In the genomic region with DNA sequence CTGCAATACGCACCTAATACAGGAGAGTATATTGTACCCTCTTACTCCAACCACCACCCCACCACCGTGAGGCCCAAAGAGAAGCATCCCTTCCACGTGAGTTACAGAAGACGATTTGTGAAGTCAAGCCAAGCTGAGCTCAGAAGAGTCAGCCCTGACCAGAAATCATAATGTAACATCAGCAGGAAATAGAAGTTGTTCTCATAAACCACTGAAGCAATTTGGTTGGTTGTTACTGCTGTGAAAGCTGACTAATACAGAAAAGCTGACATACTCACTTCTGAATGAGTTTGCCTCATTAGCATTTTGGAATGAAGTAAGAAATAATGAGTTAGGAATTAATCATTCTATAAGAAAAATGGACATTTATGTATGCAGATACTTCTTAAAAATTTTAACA, we compare ENCODE assay signal across 20 cellular contexts.
DNase-seq lines count a peak whose midpoint lies in the region; ATAC-seq, FAIRE-seq and TF ChIP-seq lines count a peak whose summit lies in the region.
"Had no signal": no experiment of that assay in that cellular context is flagged by ENCODE, and none has a peak within 500 bp of the region (broad histone marks: within the 10 kb centered on the region; RNA-seq: fewer than 3 reads in every experiment).

No MANE protein-coding gene starts in this region.

- CTCF ChIA-PET in MCF 10A (lab: Yijun Ruan, JAX) (interaction anchor here (0.5 kb wide), 1 partner anchor 784 kb away, joined by 3 read pairs; no protein-coding TSS in a partner anchor), HepG2 (lab: Yijun Ruan, JAX; ENCODE audit: low intra/inter-chr PET ratio, low total read pairs) (no interaction called here)

- no peak for TF ChIP-seq RAD21 in HepG2 (CRISPR knock-in tag; IDR thresholded peaks at IDR 0.05)

- H3K36me3 ChIP-seq in breast epithelium: no peaks in the 10 kb centered on the region
- no peaks in the 10 kb centered on the region for H3K36me3 ChIP-seq in HepG2 (replicated peaks in 1 of 2; ENCODE audit: control insufficient read depth in 1 of 2, insufficient read depth in 2 of 2, low read length in 2 of 2)
- H3K36me3 ChIP-seq: BE2C had no signal

- in situ Hi-C loops in astrocyte of the cerebellum (cut with HindIII; ENCODE audit: low sequenced_read_pairs) (no loop called here), HepG2 (cut with HindIII; ENCODE audit: extremely low pct_ligation_motif_present, low pct_unique_long_range_greater_than_20kb) (no loop called here)

- no peak for TF ChIP-seq EP300 in HepG2 (IDR thresholded peaks at IDR 0.05; ENCODE audit: low read depth in 2 of 2, low read length in 2 of 2)
- no peak for TF ChIP-seq EP300 in HepG2 (CRISPR knock-in tag; IDR thresholded peaks at IDR 0.05; ENCODE audit: borderline replicate concordance)

- FAIRE-seq in HepG2 (lab: Jason Lieb, UNC): no peak

- H3K4me3 ChIP-seq in breast epithelium (no peak overlapping the region), astrocyte of the cerebellum (ENCODE audit: low read depth, low read length) (no peak overlapping the region), epithelial cell of proximal tubule (ENCODE audit: low read depth, low read length) (no peak overlapping the region), skeletal muscle cell (ENCODE audit: low read depth, low read length) (no peak overlapping the region), HepG2 (replicated peaks in 1 of 3; ENCODE audit: insufficient read depth in 1 of 3, low read depth in 2 of 3, low read length in 3 of 3) (no peak overlapping the region), lower leg skin (ENCODE audit: low read depth, poor library complexity, severe bottlenecking) (no peak overlapping the region)
- H3K4me3 ChIP-seq: GM23338 had no signal

- no peak overlapping the region for H3K4me3 Mint-ChIP-seq in MCF 10A (ENCODE audit: unreplicated experiment)
- H3K4me3 Mint-ChIP-seq: CD4-positive, alpha-beta memory T cell; GM23338 had no signal

- no peaks in the 10 kb centered on the region for H3K4me1 Mint-ChIP-seq in MCF 10A (ENCODE audit: insufficient read depth, unreplicated experiment)
- H3K4me1 Mint-ChIP-seq: CD4-positive, alpha-beta memory T cell; GM23338 had no signal

- no peak for TF ChIP-seq POLR2A in breast epithelium (IDR thresholded peaks at IDR 0.05)
- no peak for TF ChIP-seq POLR2A in HepG2 (IDR thresholded peaks at IDR 0.05; ENCODE audit: insufficient read depth in 1 of 2, low read depth in 2 of 2, low read length in 2 of 2)
- TF ChIP-seq POLR2A in lower leg skin (IDR thresholded peaks at IDR 0.05): no peak

- BruUV-seq in MCF 10A (replicated peaks; lab: Mats Ljungman, UMichigan) (no TSS peak), HepG2 (replicated peaks; lab: Mats Ljungman, UMichigan) (no TSS peak)

- TF ChIP-seq CTCF in MCF 10A (IDR thresholded peaks at IDR 0.05; ENCODE audit: unreplicated experiment) (no peak), breast epithelium (IDR thresholded peaks at IDR 0.05) (no peak), astrocyte of the cerebellum (IDR thresholded peaks at IDR 0.05; ENCODE audit: low read depth, low read length, missing control alignments) (no peak), epithelial cell of proximal tubule (conservative IDR thresholded peaks at IDR 0.05; ENCODE audit: low read depth, low read length) (no peak), HepG2 (CRISPR knock-in tag; IDR thresholded peaks at IDR 0.05) (no peak), lower leg skin (IDR thresholded peaks at IDR 0.05) (no peak)

- H3K79me2 ChIP-seq in HepG2 (ENCODE audit: insufficient read depth, low read length): no peaks in the 10 kb centered on the region

- H3K4me1 ChIP-seq in breast epithelium: no peaks in the 10 kb centered on the region
- no peaks in the 10 kb centered on the region for H3K4me1 ChIP-seq in HepG2 (ENCODE audit: insufficient read depth, low read length)

- peak; percentile 6 for DNase-seq in MCF 10A (ENCODE audit: unreplicated experiment)
- DNase-seq in breast epithelium (ENCODE audit: low spot score in 2 of 2): no peak
- peak; percentile 36 for DNase-seq in astrocyte of the cerebellum (ENCODE audit: low read depth)
- peak; percentile 42 for DNase-seq in epithelial cell of proximal tubule (ENCODE audit: low read depth)
- DNase-seq in skeletal muscle cell (ENCODE audit: low read depth): peak; percentile 9
- DNase-seq in HepG2 (ENCODE audit: low spot score): no peak
- DNase-seq in lower leg skin (ENCODE audit: low spot score in 2 of 2): no peak
- DNase-seq: BE2C; CD4-positive, alpha-beta memory T cell; NCI-H1092; NCI-H146; NCI-H2081 treated with DMSO at 0.1 percent for 48 hours; NCI-H510A treated with DMSO at 0.1 percent for 48 hours; SHP77 had no signal

- no peak overlapping the region for H3K9ac ChIP-seq in HepG2 (ENCODE audit: insufficient read depth, low read depth, low read length)

- no peaks in the 10 kb centered on the region for H3K27me3 Mint-ChIP-seq in MCF 10A (ENCODE audit: insufficient read depth, unreplicated experiment)
- H3K27me3 Mint-ChIP-seq: CD4-positive, alpha-beta memory T cell had no signal

- H3K27me3 ChIP-seq in breast epithelium (no peaks in the 10 kb centered on the region), HepG2 (ENCODE audit: control insufficient read depth in 1 of 2, insufficient read depth in 2 of 2, low read length in 2 of 2) (no peaks in the 10 kb centered on the region)
- H3K27me3 ChIP-seq: BE2C had no signal

- H3K9me3 ChIP-seq in breast epithelium (no peaks in the 10 kb centered on the region), HepG2 (ENCODE audit: low read length) (peaks cover 73% of the 10 kb centered on the region)
- H3K9me3 ChIP-seq: BE2C had no signal

- no peak for ATAC-seq in HepG2
- no peak for ATAC-seq in SK-N-SH treated with all-trans-retinoic acid at 6 μM for 48 hours
- ATAC-seq: GM23338, HCT116, Panc1 had no signal

- H4K20me1 ChIP-seq in HepG2 (ENCODE audit: insufficient read depth, low read length): no peaks in the 10 kb centered on the region

- POLR2A ChIA-PET in MCF 10A (lab: Yijun Ruan, JAX) (no interaction called here), HepG2 (lab: Yijun Ruan, JAX) (no interaction called here)

- WGBS in HepG2 (ENCODE audit: low lambda C conversion rate): 3% methylated on average over 3 of the region's 4 CpGs
- 80 to 85% methylated on average over 4 of the region's 4 CpGs for WGBS in lower leg skin, 2 donors

- intact Hi-C loops in MCF 10A (cut with micrococcal nuclease) (no loop called here), breast epithelium (cut with DNase I; ENCODE audit: low total_unique reads) (loop anchor here (5.0 kb wide), 1 partner anchor 602 kb away; no protein-coding TSS in a partner anchor), HepG2 (cut with micrococcal nuclease; ENCODE audit: unreplicated experiment) (no loop called here), lower leg skin (cut with DNase I; ENCODE audit: low total_unique reads) (no loop called here)

- no peaks in the 10 kb centered on the region for H3K36me3 Mint-ChIP-seq in MCF 10A (ENCODE audit: insufficient read depth, unreplicated experiment)
- H3K36me3 Mint-ChIP-seq: CD4-positive, alpha-beta memory T cell had no signal

- H3K27ac ChIP-seq in breast epithelium (no peak overlapping the region), HepG2 (ENCODE audit: extremely low read length, insufficient read depth, low read length) (no peak overlapping the region)
- H3K27ac ChIP-seq: 22Rv1, HL-60 had no signal

- H3K9me3 Mint-ChIP-seq in MCF 10A (ENCODE audit: unreplicated experiment): peaks cover 20% of the 10 kb centered on the region

- H2AFZ ChIP-seq in HepG2 (ENCODE audit: low read length): no peak overlapping the region
- H2AFZ ChIP-seq: GM23338 had no signal

- no peak overlapping the region for H3K27ac Mint-ChIP-seq in MCF 10A (ENCODE audit: low read depth, unreplicated experiment)
- H3K27ac Mint-ChIP-seq: CD4-positive, alpha-beta memory T cell; GM23338 had no signal

- H3K4me2 ChIP-seq in HepG2 (ENCODE audit: low read depth, low read length): no peak overlapping the region
- H3K4me2 ChIP-seq: GM23338 had no signal

TF ChIP-seq in HepG2, 621 proteins besides CTCF, POLR2A, EP300 and RAD21:
- TF ChIP-seq FOXA3 (CRISPR knock-in tag; IDR thresholded peaks at IDR 0.05): no peak
- no peak for TF ChIP-seq NONO (IDR thresholded peaks at IDR 0.05)
- TF ChIP-seq NONO (CRISPR knock-in tag; conservative IDR thresholded peaks at IDR 0.05): no peak
- TF ChIP-seq NFKBIZ (CRISPR knock-in tag; IDR thresholded peaks at IDR 0.05): no peak

TF ChIP-seq in SK-N-SH treated with all-trans-retinoic acid at 6 μM for 48 hours, 23 proteins besides CTCF, POLR2A, EP300 and RAD21 (continues in another document):
- TF ChIP-seq SNAI2 (CRISPR knock-in tag; IDR thresholded peaks at IDR 0.05) (no peak), ESRRG (CRISPR knock-in tag; IDR thresholded peaks at IDR 0.05) (no peak), ARNTL (CRISPR knock-in tag; IDR thresholded peaks at IDR 0.05; ENCODE audit: borderline replicate concordance, low read depth) (no peak), CREB5 (CRISPR knock-in tag; IDR thresholded peaks at IDR 0.05; ENCODE audit: low read depth) (no peak), ZNF8 (CRISPR knock-in tag; IDR thresholded peaks at IDR 0.05) (no peak), GLIS3 (CRISPR knock-in tag; IDR thresholded peaks at IDR 0.05) (no peak), POU6F1 (CRISPR knock-in tag; IDR thresholded peaks at IDR 0.05; ENCODE audit: borderline replicate concordance, low read depth) (no peak), TOX (CRISPR knock-in tag; IDR thresholded peaks at IDR 0.05; ENCODE audit: borderline replicate concordance) (no peak), ZFP30 (CRISPR knock-in tag; IDR thresholded peaks at IDR 0.05) (no peak)

Comparison
In these comparisons a context has a peak if more than half of its experiments do, and no peak if none do; other contexts are left out.
1. DNase-seq: peak in MCF 10A (single experiment), astrocyte of the cerebellum (single experiment), epithelial cell of proximal tubule (single experiment) and skeletal muscle cell (single experiment); none in breast epithelium (0 of 2), HepG2 (single experiment) and lower leg skin (0 of 2).